8 cellular contexts compared by ENCODE assay signal in the genomic region with DNA sequence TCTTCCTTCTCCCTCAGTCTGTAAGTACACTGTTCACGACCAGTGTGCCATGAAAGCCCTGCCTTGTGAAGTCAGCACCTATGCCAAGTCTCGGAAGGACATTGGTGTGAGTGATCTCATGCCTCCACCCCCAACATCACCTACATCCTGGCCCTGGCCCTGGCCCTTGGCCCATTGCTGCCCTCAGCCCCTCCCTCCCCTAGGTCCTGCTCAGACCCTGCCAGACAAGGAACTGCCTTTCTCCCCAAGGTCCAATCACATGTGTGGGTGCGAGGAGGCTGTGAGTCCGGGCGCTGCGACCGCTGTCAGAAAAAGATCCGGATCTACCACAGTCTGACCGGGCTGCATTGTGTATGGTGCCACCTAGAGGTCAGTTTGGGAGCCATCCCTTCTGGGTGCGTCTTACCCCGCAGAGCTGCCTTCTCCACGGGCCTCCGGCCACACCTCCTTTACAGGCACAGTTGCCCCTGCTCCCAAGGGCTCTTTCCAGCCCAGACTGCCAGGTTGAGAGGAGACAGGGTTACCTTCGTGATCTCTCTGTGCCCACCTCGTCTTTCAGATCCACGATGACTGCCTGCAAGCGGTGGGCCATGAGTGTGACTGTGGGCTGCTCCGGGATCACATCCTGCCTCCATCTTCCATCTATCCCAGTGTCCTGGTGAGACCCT. TPM values are rescaled to one million over a fixed set of nuclear protein-coding genes. Genes with fewer than 3 reads are reported as not detected.
DNase-seq lines count a peak whose midpoint lies in the region; ATAC-seq and TF ChIP-seq lines count a peak whose summit lies in the region.

No MANE protein-coding gene starts in this region.

- no peak overlapping the region for H3K4me3 ChIP-seq in HAP-1
- peak overlapping the region; percentile 38 for H3K4me3 ChIP-seq in MM.1S (ENCODE audit: low read length)
- H3K4me3 ChIP-seq in gastroesophageal sphincter, result peak overlapping the region in 1 of 2 donors; percentile 21
- peak overlapping the region; percentile 8 for H3K4me3 ChIP-seq in thymus (ENCODE audit: low read length)

- no peak for TF ChIP-seq EP300 in gastroesophageal sphincter (IDR thresholded peaks at IDR 0.05)

- H3K9me3 ChIP-seq in HAP-1 (no peaks in the 10 kb centered on the region), MM.1S (replicated peaks; ENCODE audit: insufficient read depth, low read length) (no peaks in the 10 kb centered on the region), gastroesophageal sphincter (no peaks in the 10 kb centered on the region), thymus (ENCODE audit: control insufficient read depth) (no peaks in the 10 kb centered on the region)

- H3K4me1 ChIP-seq in HAP-1 (peaks cover 3% of the 10 kb centered on the region), MM.1S (ENCODE audit: low read length) (peaks cover 3% of the 10 kb centered on the region; the same call in 1 of the 2 replicates), gastroesophageal sphincter (peaks cover 0 to 18% (median 8%) of the 10 kb centered on the region in 3 donors), thymus (ENCODE audit: control insufficient read depth, insufficient read depth, low read length) (peaks cover 16% of the 10 kb centered on the region)

- in situ Hi-C loops in HAP-1 (cut with MboI; ENCODE audit: low sequenced_read_pairs), result no loop called here

- peak overlapping the region; percentile 63 for H2AFZ ChIP-seq in MM.1S (ENCODE audit: low read length)

- H3F3A ChIP-seq in MM.1S (ENCODE audit: insufficient read depth, low read length), result no peaks in the 10 kb centered on the region

- H4K20me1 ChIP-seq in MM.1S (ENCODE audit: insufficient read depth, low read length), result no peaks in the 10 kb centered on the region

- H3K36me3 ChIP-seq in HAP-1 (replicated peaks) (no peaks in the 10 kb centered on the region; the same call in 1 of the 2 replicates), MM.1S (replicated peaks; ENCODE audit: insufficient read depth, low read length) (no peaks in the 10 kb centered on the region), gastroesophageal sphincter (peaks cover 0 to 64% of the 10 kb centered on the region in 2 donors), thymus (ENCODE audit: control insufficient read depth, insufficient read depth) (peaks cover 95% of the 10 kb centered on the region)

- H3K27me3 ChIP-seq in HAP-1 (ENCODE audit: low read depth) (no peaks in the 10 kb centered on the region), MM.1S (replicated peaks; ENCODE audit: insufficient read depth, low read length) (no peaks in the 10 kb centered on the region), gastroesophageal sphincter (no peaks in the 10 kb centered on the region), thymus (ENCODE audit: control insufficient read depth, insufficient read depth) (no peaks in the 10 kb centered on the region)

- peak; percentile 94 for ATAC-seq in gastroesophageal sphincter
- peak; percentile 87 for ATAC-seq in omental fat pad (ENCODE audit: low FRiP score)

- no peak overlapping the region for H3K9ac ChIP-seq in MM.1S (ENCODE audit: low read length)

- H3K4me2 ChIP-seq in MM.1S (ENCODE audit: low read depth, low read length), result peak overlapping the region; percentile 71

- TF ChIP-seq POLR2A in gastroesophageal sphincter (IDR thresholded peaks at IDR 0.05), result no peak

- H3K9me2 ChIP-seq in MM.1S (replicated peaks; ENCODE audit: insufficient read depth, low read length), result no peaks in the 10 kb centered on the region

- DNase-seq in GF-D8 (lab: John Stamatoyannopoulos, UW) (peak; percentile 29), HAP-1 (ENCODE audit: low spot score in 2 of 2) (peak; percentile 78 to 91), MM.1S (peak; percentile 87), SHP77 (lab: John Stamatoyannopoulos, UW) (peak; percentile 74 to 78), omental fat pad (ENCODE audit: low spot score) (peak; percentile 83)
- peak; percentile 92 for DNase-seq in activated effector memory CD4-positive, alpha-beta T cell treated with anti-CD3 and anti-CD28 coated beads, Interleukin-2, amount 50 U/mL, for 16 hours

- 12 to 23% methylated on average over 5 to 10 of the region's 18 CpGs for WGBS in gastroesophageal sphincter (ENCODE audit: low coverage in 1 of 2), 2 donors
- 31% methylated on average over 18 of the region's 18 CpGs for WGBS in thymus

- H3K79me2 ChIP-seq in MM.1S (ENCODE audit: low read length), result no peaks in the 10 kb centered on the region

- H3K27ac ChIP-seq in MM.1S (ENCODE audit: low read length) (no peak overlapping the region), gastroesophageal sphincter (peak overlapping the region in 3 of 4 donors; percentile 48 to 70 (median 60)), thymus (ENCODE audit: low read depth) (peak overlapping the region; percentile 68)

- peak; percentile 95 for TF ChIP-seq CTCF in MM.1S (IDR thresholded peaks at IDR 0.05; ENCODE audit: low read length)
- peak; percentile 76 to 91 (median 82) for TF ChIP-seq CTCF in gastroesophageal sphincter (IDR thresholded peaks at IDR 0.05)
- TF ChIP-seq CTCF in omental fat pad (IDR thresholded peaks at IDR 0.05), result peak in 1 of 3 donors; percentile 43

RNA-seq across cellular contexts. Expression of a gene that starts 9.2 kb away (rescaled TPM):
- 10 to 100 TPM; 21.9 to 80.3 (median 37.4) TPM for total RNA-seq in gastroesophageal sphincter
- total RNA-seq in omental fat pad, result 10 to 100 TPM; 26.0 to 57.0 (median 37.9) TPM
- polyA plus RNA-seq in thymus, result 381 TPM

RNA-seq across cellular contexts. Expression of a gene that starts 12.5 kb away (rescaled TPM):
- total RNA-seq in gastroesophageal sphincter, result 10 to 100 TPM; 20.8 to 30.2 (median 26.8) TPM
- 10 to 100 TPM; 28.2 to 37.6 (median 29.8) TPM for total RNA-seq in omental fat pad
- polyA plus RNA-seq in thymus, result 57.9 TPM

RNA-seq across cellular contexts. Expression of a gene that starts 25.6 kb away (rescaled TPM):
- total RNA-seq in gastroesophageal sphincter, result 1 to 10 TPM in 1 of 4 donors, under 1 TPM in 2, not detected in 1; 0.20 to 4.7 (median 0.67) TPM
- 1 to 10 TPM in 2 of 4 donors, under 1 TPM in 2; 0.65 to 5.2 (median 1.2) TPM for total RNA-seq in omental fat pad
- polyA plus RNA-seq in thymus, result 0.94 TPM

RNA-seq across cellular contexts. Expression of a gene that starts 26.4 kb away (rescaled TPM):
- 10 to 100 TPM; 22.1 to 54.4 (median 31.2) TPM for total RNA-seq in gastroesophageal sphincter
- 10 to 100 TPM in 3 of 4 donors, 1 to 10 TPM in 1; 9.7 to 23.7 (median 17.5) TPM for total RNA-seq in omental fat pad
- 22.3 TPM for polyA plus RNA-seq in thymus

RNA-seq across cellular contexts. Expression of a gene that starts 33.7 kb away (rescaled TPM):
- total RNA-seq in gastroesophageal sphincter, result 100 to 1,000 TPM; 113 to 169 (median 142) TPM
- total RNA-seq in omental fat pad, result 10 to 100 TPM; 46.2 to 71.5 (median 64.8) TPM
- 63.1 TPM for polyA plus RNA-seq in thymus

Comparison
In these comparisons a context has a peak if more than half of its experiments do, and no peak if none do; other contexts are left out.
1. DNase-seq: peak in every context shown above with its lines; median percentile 92 in activated effector memory CD4-positive, alpha-beta T cell treated with anti-CD3 and anti-CD28 coated beads, Interleukin-2, amount 50 U/mL, for 16 hours; 87 in MM.1S; 84 in HAP-1; 83 in omental fat pad; 76 in SHP77; 29 in GF-D8.